1 cellular context compared by ENCODE assay signal in the genomic region with DNA sequence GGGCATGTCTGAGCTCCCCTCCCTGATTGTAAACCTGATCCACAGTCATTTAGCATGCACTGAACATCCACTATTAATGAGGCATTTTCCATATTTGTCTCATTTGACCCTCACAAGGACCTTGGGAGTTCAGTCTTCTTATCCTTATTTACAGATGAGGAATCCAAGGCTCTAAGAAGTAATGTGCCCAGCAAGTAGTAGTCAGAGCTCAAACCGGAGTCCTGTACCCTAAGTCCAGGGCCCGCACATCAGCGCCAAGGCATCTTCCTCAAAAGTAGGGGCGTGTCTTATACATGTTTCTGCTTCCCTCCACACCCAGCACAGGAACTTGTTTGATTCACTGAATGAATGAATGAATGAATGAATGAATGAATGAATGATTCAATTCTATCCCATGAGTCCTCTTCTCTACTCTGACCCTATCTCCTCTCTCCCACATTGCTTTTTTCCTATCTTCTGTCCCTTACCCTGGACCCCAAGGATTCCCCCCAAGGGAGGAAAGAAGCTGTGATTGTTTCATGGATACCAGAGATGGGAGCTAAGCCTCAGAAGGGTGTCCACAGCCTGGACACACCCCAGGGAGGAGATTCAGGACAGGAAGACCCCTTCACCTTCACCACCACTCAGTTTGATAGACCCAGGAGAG.
TF ChIP-seq lines count a peak whose summit lies in the region.

No MANE protein-coding gene starts in this region.

TF ChIP-seq in GM12878, 131 proteins besides CTCF, POLR2A, EP300 and RAD21:
- TF ChIP-seq CHD4 (IDR thresholded peaks at IDR 0.05) (no peak), ZNF24 (IDR thresholded peaks at IDR 0.05) (peak; percentile 91)
- TF ChIP-seq, protein P1, sequence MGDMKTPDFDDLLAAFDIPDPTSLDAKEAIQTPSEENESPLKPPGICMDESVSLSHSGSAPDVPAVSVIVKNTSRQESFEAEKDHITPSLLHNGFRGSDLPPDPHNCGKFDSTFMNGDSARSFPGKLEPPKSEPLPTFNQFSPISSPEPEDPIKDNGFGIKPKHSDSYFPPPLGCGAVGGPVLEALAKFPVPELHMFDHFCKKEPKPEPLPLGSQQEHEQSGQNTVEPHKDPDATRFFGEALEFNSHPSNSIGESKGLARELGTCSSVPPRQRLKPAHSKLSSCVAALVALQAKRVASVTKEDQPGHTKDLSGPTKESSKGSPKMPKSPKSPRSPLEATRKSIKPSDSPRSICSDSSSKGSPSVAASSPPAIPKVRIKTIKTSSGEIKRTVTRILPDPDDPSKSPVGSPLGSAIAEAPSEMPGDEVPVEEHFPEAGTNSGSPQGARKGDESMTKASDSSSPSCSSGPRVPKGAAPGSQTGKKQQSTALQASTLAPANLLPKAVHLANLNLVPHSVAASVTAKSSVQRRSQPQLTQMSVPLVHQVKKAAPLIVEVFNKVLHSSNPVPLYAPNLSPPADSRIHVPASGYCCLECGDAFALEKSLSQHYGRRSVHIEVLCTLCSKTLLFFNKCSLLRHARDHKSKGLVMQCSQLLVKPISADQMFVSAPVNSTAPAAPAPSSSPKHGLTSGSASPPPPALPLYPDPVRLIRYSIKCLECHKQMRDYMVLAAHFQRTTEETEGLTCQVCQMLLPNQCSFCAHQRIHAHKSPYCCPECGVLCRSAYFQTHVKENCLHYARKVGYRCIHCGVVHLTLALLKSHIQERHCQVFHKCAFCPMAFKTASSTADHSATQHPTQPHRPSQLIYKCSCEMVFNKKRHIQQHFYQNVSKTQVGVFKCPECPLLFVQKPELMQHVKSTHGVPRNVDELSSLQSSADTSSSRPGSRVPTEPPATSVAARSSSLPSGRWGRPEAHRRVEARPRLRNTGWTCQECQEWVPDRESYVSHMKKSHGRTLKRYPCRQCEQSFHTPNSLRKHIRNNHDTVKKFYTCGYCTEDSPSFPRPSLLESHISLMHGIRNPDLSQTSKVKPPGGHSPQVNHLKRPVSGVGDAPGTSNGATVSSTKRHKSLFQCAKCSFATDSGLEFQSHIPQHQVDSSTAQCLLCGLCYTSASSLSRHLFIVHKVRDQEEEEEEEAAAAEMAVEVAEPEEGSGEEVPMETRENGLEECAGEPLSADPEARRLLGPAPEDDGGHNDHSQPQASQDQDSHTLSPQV (IDR thresholded peaks at IDR 0.05), result no peak
- TF ChIP-seq, protein P2, sequence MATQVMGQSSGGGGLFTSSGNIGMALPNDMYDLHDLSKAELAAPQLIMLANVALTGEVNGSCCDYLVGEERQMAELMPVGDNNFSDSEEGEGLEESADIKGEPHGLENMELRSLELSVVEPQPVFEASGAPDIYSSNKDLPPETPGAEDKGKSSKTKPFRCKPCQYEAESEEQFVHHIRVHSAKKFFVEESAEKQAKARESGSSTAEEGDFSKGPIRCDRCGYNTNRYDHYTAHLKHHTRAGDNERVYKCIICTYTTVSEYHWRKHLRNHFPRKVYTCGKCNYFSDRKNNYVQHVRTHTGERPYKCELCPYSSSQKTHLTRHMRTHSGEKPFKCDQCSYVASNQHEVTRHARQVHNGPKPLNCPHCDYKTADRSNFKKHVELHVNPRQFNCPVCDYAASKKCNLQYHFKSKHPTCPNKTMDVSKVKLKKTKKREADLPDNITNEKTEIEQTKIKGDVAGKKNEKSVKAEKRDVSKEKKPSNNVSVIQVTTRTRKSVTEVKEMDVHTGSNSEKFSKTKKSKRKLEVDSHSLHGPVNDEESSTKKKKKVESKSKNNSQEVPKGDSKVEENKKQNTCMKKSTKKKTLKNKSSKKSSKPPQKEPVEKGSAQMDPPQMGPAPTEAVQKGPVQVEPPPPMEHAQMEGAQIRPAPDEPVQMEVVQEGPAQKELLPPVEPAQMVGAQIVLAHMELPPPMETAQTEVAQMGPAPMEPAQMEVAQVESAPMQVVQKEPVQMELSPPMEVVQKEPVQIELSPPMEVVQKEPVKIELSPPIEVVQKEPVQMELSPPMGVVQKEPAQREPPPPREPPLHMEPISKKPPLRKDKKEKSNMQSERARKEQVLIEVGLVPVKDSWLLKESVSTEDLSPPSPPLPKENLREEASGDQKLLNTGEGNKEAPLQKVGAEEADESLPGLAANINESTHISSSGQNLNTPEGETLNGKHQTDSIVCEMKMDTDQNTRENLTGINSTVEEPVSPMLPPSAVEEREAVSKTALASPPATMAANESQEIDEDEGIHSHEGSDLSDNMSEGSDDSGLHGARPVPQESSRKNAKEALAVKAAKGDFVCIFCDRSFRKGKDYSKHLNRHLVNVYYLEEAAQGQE (IDR thresholded peaks at IDR 0.05; ENCODE audit: low read depth, low read length), result no peak
